1 cellular context compared by ENCODE assay signal in the genomic region with DNA sequence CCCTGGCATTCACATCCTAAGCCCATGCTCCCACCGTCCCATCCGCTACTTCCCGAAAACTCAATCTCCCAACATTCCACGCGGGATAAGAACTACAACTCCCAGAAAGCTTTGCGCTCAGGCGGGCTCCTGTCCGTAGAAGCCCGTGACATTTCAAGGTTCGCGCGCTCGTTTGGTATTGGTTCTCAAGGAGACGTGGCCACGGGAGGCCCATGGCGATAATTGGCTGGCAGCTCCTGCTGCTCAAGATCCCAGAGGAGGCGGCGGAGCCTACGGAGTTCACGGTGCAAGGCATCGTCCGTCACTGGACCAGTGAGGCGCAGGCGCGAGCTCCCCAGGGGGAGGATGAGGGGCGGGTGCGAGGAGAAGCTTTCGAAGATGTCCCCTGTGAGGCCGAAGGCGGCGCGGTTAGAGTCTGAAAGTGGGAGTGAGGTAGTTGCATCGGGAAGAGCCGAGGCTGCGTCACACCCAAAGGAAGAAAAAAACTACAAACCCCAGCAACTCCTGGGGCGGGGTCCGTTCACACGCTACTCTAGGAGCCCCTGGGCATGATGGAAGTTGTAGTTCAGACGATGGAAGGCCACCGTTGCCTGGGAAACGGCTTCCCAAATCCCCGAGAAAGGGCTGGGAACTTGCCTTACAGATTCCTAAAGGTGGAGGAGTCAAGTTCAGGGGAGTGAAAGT.
TF ChIP-seq lines count a peak whose summit lies in the region.

No MANE protein-coding gene starts in this region.

TF ChIP-seq in K562, 482 proteins besides CTCF, POLR2A, EP300 and RAD21 (continued from another document):
- TF ChIP-seq CBX5 (IDR thresholded peaks at IDR 0.05; ENCODE audit: borderline replicate concordance, low read depth) (no peak), ZSCAN32 (CRISPR knock-in tag; IDR thresholded peaks at IDR 0.05) (no peak), SMARCB1 (IDR thresholded peaks at IDR 0.05; ENCODE audit: insufficient read length, low read depth) (no peak), KAT7 (CRISPR knock-in tag; IDR thresholded peaks at IDR 0.05; ENCODE audit: borderline replicate concordance) (no peak), ZNF764 (CRISPR knock-in tag; IDR thresholded peaks at IDR 0.05; ENCODE audit: low read depth) (no peak), MBD2 (IDR thresholded peaks at IDR 0.05; ENCODE audit: borderline replicate concordance, low read depth) (peak; percentile 95), ZNF644 (tag; IDR thresholded peaks at IDR 0.05; ENCODE audit: low read depth) (peak; percentile 86; the same call in 1 of the 2 replicates), SUPT5H (IDR thresholded peaks at IDR 0.05) (0 out of 2 replicates have a peak, but pooled peaks have one; percentile 34), FOXK2 (conservative IDR thresholded peaks at IDR 0.05 in 1 of 2, IDR thresholded peaks at IDR 0.05 in 1 of 2; ENCODE audit: low read depth in 2 of 2) (no peak), CBX1 (IDR thresholded peaks at IDR 0.05; ENCODE audit: low read depth) (no peak)
- TF ChIP-seq, protein P1, sequence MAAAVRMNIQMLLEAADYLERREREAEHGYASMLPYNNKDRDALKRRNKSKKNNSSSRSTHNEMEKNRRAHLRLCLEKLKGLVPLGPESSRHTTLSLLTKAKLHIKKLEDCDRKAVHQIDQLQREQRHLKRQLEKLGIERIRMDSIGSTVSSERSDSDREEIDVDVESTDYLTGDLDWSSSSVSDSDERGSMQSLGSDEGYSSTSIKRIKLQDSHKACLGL (CRISPR knock-in tag; IDR thresholded peaks at IDR 0.05; ENCODE audit: borderline replicate concordance, poor library complexity, severe bottlenecking), result no peak
